ENCODE assay signal across 8 cellular contexts in genomic region chr1:51570063-51570720, GRCh38. TPM values are rescaled to one million over a fixed set of nuclear protein-coding genes. Genes with fewer than 3 reads are reported as not detected.
DNase-seq lines count a peak whose midpoint lies in the region; ATAC-seq, FAIRE-seq and TF ChIP-seq lines count a peak whose summit lies in the region.

No MANE protein-coding gene starts in this region.

- no peaks in the 10 kb centered on the region for H3K9me3 Mint-ChIP-seq in activated B cell treated with CpG ODN at 0.5 μM for 24 hours

- H3K36me3 ChIP-seq in SK-N-SH (replicated peaks in 1 of 2; ENCODE audit: control insufficient read depth in 1 of 2, insufficient read depth in 2 of 2, low read length in 1 of 2) (no peaks in the 10 kb centered on the region), small intestine (ENCODE audit: control insufficient read depth in 2 of 2, insufficient read depth in 2 of 2, low read length in 2 of 2) (no peaks in the 10 kb centered on the region), tibial nerve (no peaks in the 10 kb centered on the region)

- no peak for TF ChIP-seq RAD21 in SK-N-SH (IDR thresholded peaks at IDR 0.05; ENCODE audit: low read length)

- H2AFZ ChIP-seq in SK-N-SH (ENCODE audit: low read depth), result 0 out of 2 replicates have a peak overlapping the region, but pooled peaks have one; percentile 25

- H4K20me1 ChIP-seq in SK-N-SH (ENCODE audit: insufficient read depth), result no peaks in the 10 kb centered on the region

- POLR2A ChIA-PET in SK-N-SH (lab: Yijun Ruan, JAX), result no interaction called here
- POLR2A ChIA-PET in activated B cell treated with CpG ODN at 0.5 μM for 24 hours (lab: Charles Lee), result interaction anchor here (0.6 to 1.5 kb wide), 6 partner anchors 9 to 600 kb away, joined by 3 to 12 read pairs (median 3); partner anchors contain the start of genes CDKN2C and EPS15

- TF ChIP-seq CTCF in SK-N-SH (IDR thresholded peaks at IDR 0.05) (no peak), activated B cell treated with CpG ODN at 0.5 μM for 24 hours (IDR thresholded peaks at IDR 0.05) (no peak), tibial nerve (IDR thresholded peaks at IDR 0.05) (no peak)

- no peaks in the 10 kb centered on the region for H3K9me2 ChIP-seq in SK-N-SH

- H3K9ac ChIP-seq in SK-N-SH, result no peak overlapping the region; the same call in 1 of the 2 replicates

- TF ChIP-seq POLR2A in tibial nerve (IDR thresholded peaks at IDR 0.05), result no peak

- H3K4me3 ChIP-seq in SK-N-SH (ENCODE audit: low read depth in 2 of 2, low read length in 1 of 2), result no peak overlapping the region
- H3K4me3 ChIP-seq in small intestine (ENCODE audit: low read depth in 1 of 2, low read length in 2 of 2), result no peak overlapping the region
- H3K4me3 ChIP-seq in tibial nerve, result no peak overlapping the region

- no peaks in the 10 kb centered on the region for H3K9me3 ChIP-seq in SK-N-SH
- no peaks in the 10 kb centered on the region for H3K9me3 ChIP-seq in small intestine (ENCODE audit: control insufficient read depth, low read depth)
- no peaks in the 10 kb centered on the region for H3K9me3 ChIP-seq in tibial nerve

- peak overlapping the region; percentile 30; the same call in 1 of the 2 replicates for H3K4me2 ChIP-seq in SK-N-SH

- no peak for FAIRE-seq in small intestine (lab: Jason Lieb, UNC)

- H3K27me3 ChIP-seq in SK-N-SH (ENCODE audit: insufficient read depth), result no peaks in the 10 kb centered on the region
- H3K27me3 ChIP-seq in small intestine (ENCODE audit: control insufficient read depth in 2 of 2, insufficient read depth in 2 of 2, low read length in 2 of 2), result no peaks in the 10 kb centered on the region
- no peaks in the 10 kb centered on the region for H3K27me3 ChIP-seq in tibial nerve

- H3K36me3 Mint-ChIP-seq in activated B cell treated with CpG ODN at 0.5 μM for 24 hours (ENCODE audit: low read depth), result no peaks in the 10 kb centered on the region

- TF ChIP-seq EP300 in SK-N-SH (IDR thresholded peaks at IDR 0.05; ENCODE audit: borderline replicate concordance in 1 of 2, low read depth in 1 of 2, low read length in 1 of 2) (no peak), tibial nerve (IDR thresholded peaks at IDR 0.05) (no peak)

- H3K79me2 ChIP-seq in SK-N-SH (ENCODE audit: insufficient read depth), result no peaks in the 10 kb centered on the region

- DNase-seq in SK-N-SH (no peak), activated B cell treated with CpG ODN at 0.5 μM for 24 hours (no peak), small intestine (peak; percentile 43), tibial nerve (ENCODE audit: low spot score in 2 of 2) (no peak), NCI-H1417 (lab: John Stamatoyannopoulos, UW) (no peak)
- DNase-seq in effector CD8-positive, alpha-beta T cell (lab: John Stamatoyannopoulos, UW), result no peak

- intact Hi-C loops in activated B cell treated with CpG ODN at 0.5 μM for 24 hours (cut with micrococcal nuclease), result loop anchor here (1.0 kb wide), 1 partner anchor 8 kb away; no protein-coding TSS in a partner anchor

- CTCF ChIA-PET in SK-N-SH (lab: Yijun Ruan, JAX) (no interaction called here), activated B cell treated with CpG ODN at 0.5 μM for 24 hours (lab: Charles Lee) (no interaction called here)

- peaks cover 4 to 36% of the 10 kb centered on the region in 2 experiments; a peak in 3 of 4 replicates for H3K4me1 ChIP-seq in SK-N-SH (ENCODE audit: control insufficient read depth in 1 of 2, insufficient read depth in 2 of 2, low read depth in 1 of 2, low read length in 1 of 2)
- peaks cover 3 to 11% of the 10 kb centered on the region in 2 donors for H3K4me1 ChIP-seq in small intestine (ENCODE audit: control insufficient read depth in 2 of 2, insufficient read depth in 1 of 2, low read depth in 1 of 2, low read length in 1 of 2)
- H3K4me1 ChIP-seq in tibial nerve, result peaks cover 0 to 31% (median 26%) of the 10 kb centered on the region in 4 donors

- peak overlapping the region; percentile 78 for H3K4me3 Mint-ChIP-seq in activated B cell treated with CpG ODN at 0.5 μM for 24 hours

- H3F3A ChIP-seq in SK-N-SH (replicated peaks; ENCODE audit: insufficient read depth), result peaks cover 31% of the 10 kb centered on the region

- H3K27me3 Mint-ChIP-seq in activated B cell treated with CpG ODN at 0.5 μM for 24 hours, result no peaks in the 10 kb centered on the region

- ATAC-seq in SK-N-SH treated with all-trans-retinoic acid at 6 μM for 48 hours, result no peak
- peak; percentile 9 for ATAC-seq in HG03135 (IDR thresholded peaks at IDR 0.05; ENCODE audit: unreplicated experiment)
- ATAC-seq in activated B cell treated with CpG ODN at 0.5 μM for 24 hours (ENCODE audit: low read depth), result peak; percentile 80

- H3K27ac ChIP-seq in SK-N-SH (ENCODE audit: low read depth in 2 of 2, low read length in 1 of 2), result peak overlapping the region in 1 of 2 experiments; percentile 86; a peak in 2 of 4 replicates
- peak overlapping the region in 1 of 2 donors; percentile 83 for H3K27ac ChIP-seq in small intestine (ENCODE audit: low read depth in 1 of 2, low read length in 1 of 2)
- H3K27ac ChIP-seq in tibial nerve, result peak overlapping the region in 1 of 4 donors; percentile 32

- H3K4me1 Mint-ChIP-seq in activated B cell treated with CpG ODN at 0.5 μM for 24 hours, result peaks cover 60% of the 10 kb centered on the region

- peak overlapping the region; percentile 95 for H3K27ac Mint-ChIP-seq in activated B cell treated with CpG ODN at 0.5 μM for 24 hours

- 63% methylated on average over 4 of the region's 4 CpGs for WGBS in SK-N-SH (ENCODE audit: low lambda C conversion rate)
- WGBS in small intestine, 3 donors, result 26 to 55% (median 46%) methylated on average over 4 of the region's 4 CpGs
- WGBS in tibial nerve, 2 donors, result 85 to 88% methylated on average over 4 of the region's 4 CpGs

TF ChIP-seq in SK-N-SH, 30 proteins besides CTCF, POLR2A, EP300 and RAD21:
- TF ChIP-seq RXRA (IDR thresholded peaks at IDR 0.05; ENCODE audit: borderline replicate concordance, low read depth) (no peak), FOXM1 (IDR thresholded peaks at IDR 0.05; ENCODE audit: low read depth) (0 out of 2 replicates have a peak, but pooled peaks have one; percentile 4)
TF ChIP-seq in SK-N-SH: peak in this region for 1.

TF ChIP-seq in SK-N-SH treated with all-trans-retinoic acid at 6 μM for 48 hours, 23 proteins besides CTCF, POLR2A, EP300 and RAD21 (continues in another document):
- no peak for TF ChIP-seq GLIS3 (CRISPR knock-in tag; IDR thresholded peaks at IDR 0.05)
- no peak for TF ChIP-seq BACH2 (CRISPR knock-in tag; IDR thresholded peaks at IDR 0.05; ENCODE audit: borderline replicate concordance)
- no peak for TF ChIP-seq CSRNP3 (CRISPR knock-in tag; IDR thresholded peaks at IDR 0.05)
- TF ChIP-seq ZNF565 (CRISPR knock-in tag; conservative IDR thresholded peaks at IDR 0.05; ENCODE audit: low read depth), result no peak
- TF ChIP-seq TSHZ2 (CRISPR knock-in tag; IDR thresholded peaks at IDR 0.05), result no peak
- TF ChIP-seq ZNF70 (CRISPR knock-in tag; IDR thresholded peaks at IDR 0.05), result no peak

RNA-seq across cellular contexts. Expression of gene OSBPL9, which starts 46.7 kb away (rescaled TPM):
- polyA plus RNA-seq in SK-N-SH (2012; rRNA removed) (43.9 and 63.9 TPM in 2 replicates), small intestine (10 to 100 TPM; 19.7 to 34.9 (median 28.6) TPM)
- 61.1 and 62.8 TPM in 2 replicates for polyA plus RNA-seq in SK-N-SH (2012; cell fraction: cytosol; rRNA removed)
- 23.5 and 55.4 TPM in 2 replicates for polyA plus RNA-seq in SK-N-SH (2012; cell fraction: nucleus; rRNA removed)
- total RNA-seq in activated B cell treated with CpG ODN at 0.5 μM for 24 hours (58.2 and 63.7 TPM in 2 replicates), tibial nerve (100 to 1,000 TPM in 2 of 4 donors, 10 to 100 TPM in 2; 86.1 to 132 (median 96.9) TPM)

RNA-seq across cellular contexts. Expression of gene EPS15, which starts 51.1 kb away (rescaled TPM):
- polyA plus RNA-seq in SK-N-SH (2012; rRNA removed), result 17.0 and 23.1 TPM in 2 replicates
- 25.7 and 29.7 TPM in 2 replicates for polyA plus RNA-seq in SK-N-SH (2012; cell fraction: cytosol; rRNA removed)
- 14.2 and 41.4 TPM in 2 replicates for polyA plus RNA-seq in SK-N-SH (2012; cell fraction: nucleus; rRNA removed)
- total RNA-seq in activated B cell treated with CpG ODN at 0.5 μM for 24 hours, result 150 and 151 TPM in 2 replicates
- 10 to 100 TPM; 14.1 to 15.3 (median 15.1) TPM for polyA plus RNA-seq in small intestine
- 100 to 1,000 TPM in 3 of 4 donors, 10 to 100 TPM in 1; 94.8 to 133 (median 125) TPM for total RNA-seq in tibial nerve
